ENCODE assay signal across 24 cellular contexts in the genomic region with DNA sequence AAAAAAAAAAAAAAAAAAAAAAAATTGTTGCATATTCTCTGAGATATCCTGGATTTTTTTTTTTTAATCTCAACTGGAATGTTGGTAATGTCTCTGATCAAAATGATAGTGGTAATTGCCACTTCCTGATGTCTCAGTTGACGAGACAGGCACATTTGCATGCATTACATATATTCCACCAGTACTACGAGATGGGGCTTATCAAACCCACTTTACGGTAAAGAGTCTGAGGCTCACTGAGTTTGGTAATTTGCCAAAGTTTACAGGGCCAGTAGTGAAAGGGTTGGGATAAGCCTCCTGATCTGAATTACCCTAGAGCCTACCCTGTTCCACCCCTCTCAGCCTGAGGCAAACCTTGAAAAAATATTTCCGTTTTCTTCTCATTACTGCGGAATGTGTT. TPM values are rescaled to one million over a fixed set of nuclear protein-coding genes. Genes with fewer than 3 reads are reported as not detected.
DNase-seq lines count a peak whose midpoint lies in the region; ATAC-seq, FAIRE-seq and TF ChIP-seq lines count a peak whose summit lies in the region.
"Had no signal": no experiment of that assay in that cellular context is flagged by ENCODE, and none has a peak within 500 bp of the region (broad histone marks: within the 10 kb centered on the region; RNA-seq: fewer than 3 reads in every experiment).

No MANE protein-coding gene starts in this region.

- 0 out of 2 replicates have a peak overlapping the region, but pooled peaks have one; percentile 60 for H2BK12ac ChIP-seq in H1 (ENCODE audit: low read depth, low read length)
- H2BK12ac ChIP-seq in trophoblast cell (ENCODE audit: low read length), result no peak overlapping the region

- 82% methylated on average over 5 of the region's 5 CpGs; no CpG with 5 or more reads in 1 of the 2 experiments for WGBS in H1 (ENCODE audit: extremely low coverage in 1 of 2, insufficient coverage in 1 of 2, insufficient read length in 1 of 2, insufficient replicate concordance in 2 of 2, low coverage in 1 of 2, low lambda C conversion rate in 2 of 2, missing lambda C conversion rate in 1 of 2), 2 experiments
- WGBS in trophoblast cell (ENCODE audit: extremely low coverage, insufficient coverage, insufficient read length), result no CpG with 5 or more reads among the region's 5 CpGs

- H3K9me3 ChIP-seq in H1 (ENCODE audit: insufficient read depth in 2 of 2, low read depth in 1 of 2, low read length in 1 of 2) (no peaks in the 10 kb centered on the region), trophoblast cell (ENCODE audit: insufficient read depth, low read depth, low read length) (no peaks in the 10 kb centered on the region)
- H3K9me3 ChIP-seq: BE2C had no signal

- H4K20me1 ChIP-seq in H1 (replicated peaks in 1 of 2; ENCODE audit: control insufficient read depth in 1 of 2, insufficient read depth in 2 of 2, low read length in 2 of 2), result no peaks in the 10 kb centered on the region

- CTCF ChIA-PET in H1 (lab: Charles Lee; ENCODE audit: partially characterized antibody), result no interaction called here
- CTCF ChIA-PET in activated CD4-positive, alpha-beta T cell treated with anti-CD3 and anti-CD28 coated beads, Interleukin-2, amount 10 ng/mL, durations not matched to agents 7 days and 5 days (lab: Charles Lee), result no interaction called here

- H3K4me3 Mint-ChIP-seq in activated CD4-positive, alpha-beta T cell treated with anti-CD3 and anti-CD28 coated beads, Interleukin-2, amount 10 ng/mL, durations not matched to agents 7 days and 5 days, result no peak overlapping the region
- H3K4me3 Mint-ChIP-seq: CD4-positive, CD25-positive, alpha-beta regulatory T cell; CD8-positive, alpha-beta memory T cell; H9; IgD-negative memory B cell had no signal

- H2BK5ac ChIP-seq in H1 (ENCODE audit: low read depth, low read length) (no peak overlapping the region), trophoblast cell (ENCODE audit: low read depth, low read length, poor library complexity) (no peak overlapping the region)

- H3K4me3 ChIP-seq in H1 (ENCODE audit: extremely low read depth in 1 of 4, insufficient read depth in 2 of 4, low read depth in 3 of 4, low read length in 4 of 4) (no peak overlapping the region), trophoblast cell (ENCODE audit: low read depth, low read length) (no peak overlapping the region)
- H3K4me3 ChIP-seq: GM12878 had no signal

- H2AK5ac ChIP-seq in H1 (ENCODE audit: low read depth, low read length), result no peak overlapping the region
- H2AK5ac ChIP-seq in trophoblast cell (ENCODE audit: low read length), result no peak overlapping the region

- TF ChIP-seq EP300 in H1 (IDR thresholded peaks at IDR 0.05; ENCODE audit: borderline replicate concordance in 1 of 2, low read depth in 2 of 2, low read length in 2 of 2), result no peak

- POLR2A ChIA-PET in H1 (lab: Charles Lee; ENCODE audit: partially characterized antibody), result no interaction called here
- POLR2A ChIA-PET in activated CD4-positive, alpha-beta T cell treated with anti-CD3 and anti-CD28 coated beads, Interleukin-2, amount 10 ng/mL, durations not matched to agents 7 days and 5 days (lab: Charles Lee), result no interaction called here

- FAIRE-seq in HTR-8/SVneo (lab: Jason Lieb, UNC), result peak; percentile 51
- FAIRE-seq in H1 (lab: Jason Lieb, UNC), result peak; percentile 13
- FAIRE-seq: GM12878, HepG2 had no signal

- H3K4me1 Mint-ChIP-seq in activated CD4-positive, alpha-beta T cell treated with anti-CD3 and anti-CD28 coated beads, Interleukin-2, amount 10 ng/mL, durations not matched to agents 7 days and 5 days, result no peaks in the 10 kb centered on the region
- H3K4me1 Mint-ChIP-seq: CD4-positive, CD25-positive, alpha-beta regulatory T cell; CD8-positive, alpha-beta memory T cell; IgD-negative memory B cell had no signal

- no peak overlapping the region for H3K27ac ChIP-seq in H1 (ENCODE audit: low read depth, low read length)
- H3K27ac ChIP-seq in trophoblast cell (ENCODE audit: low read depth, low read length), result no peak overlapping the region

- H3K4me2 ChIP-seq in H1 (ENCODE audit: insufficient read depth in 1 of 2, low read depth in 2 of 2, low read length in 2 of 2), result no peak overlapping the region
- no peak overlapping the region for H3K4me2 ChIP-seq in trophoblast cell (ENCODE audit: low read length)

- H3K79me1 ChIP-seq in H1 (ENCODE audit: low read depth, low read length) (no peaks in the 10 kb centered on the region), trophoblast cell (ENCODE audit: low read length) (no peaks in the 10 kb centered on the region)

- H3K18ac ChIP-seq in H1 (ENCODE audit: extremely low read depth, low read length), result no peak overlapping the region; the same call in 1 of the 2 replicates
- H3K18ac ChIP-seq in trophoblast cell (ENCODE audit: low read length), result no peak overlapping the region

- no peak for TF ChIP-seq CTCF in H1 (IDR thresholded peaks at IDR 0.05; ENCODE audit: control extremely low read depth in 1 of 3, insufficient read depth in 1 of 3, low read depth in 1 of 3, low read length in 3 of 3)

- H3K36me3 Mint-ChIP-seq in activated CD4-positive, alpha-beta T cell treated with anti-CD3 and anti-CD28 coated beads, Interleukin-2, amount 10 ng/mL, durations not matched to agents 7 days and 5 days (ENCODE audit: low read depth), result no peaks in the 10 kb centered on the region
- H3K36me3 Mint-ChIP-seq: CD4-positive, CD25-positive, alpha-beta regulatory T cell; CD8-positive, alpha-beta memory T cell; IgD-negative memory B cell had no signal

- H3K27me3 Mint-ChIP-seq in activated CD4-positive, alpha-beta T cell treated with anti-CD3 and anti-CD28 coated beads, Interleukin-2, amount 10 ng/mL, durations not matched to agents 7 days and 5 days, result no peaks in the 10 kb centered on the region
- H3K27me3 Mint-ChIP-seq: CD4-positive, CD25-positive, alpha-beta regulatory T cell; CD8-positive, alpha-beta memory T cell; IgD-negative memory B cell had no signal

- peak overlapping the region; percentile 43 for H2BK120ac ChIP-seq in H1 (replicated peaks; ENCODE audit: low read depth, low read length)
- no peak overlapping the region for H2BK120ac ChIP-seq in trophoblast cell (ENCODE audit: insufficient read depth, low read length, poor library complexity)

- ATAC-seq in GM19035 (IDR thresholded peaks at IDR 0.05; ENCODE audit: unreplicated experiment), result no peak
- ATAC-seq: GM12878, HepG2 had no signal

- H3K4ac ChIP-seq in H1 (replicated peaks; ENCODE audit: insufficient read length, low read depth, low read length), result no peak overlapping the region
- H3K4ac ChIP-seq in trophoblast cell (ENCODE audit: low read depth, low read length), result no peak overlapping the region

- H3K23ac ChIP-seq in H1 (ENCODE audit: insufficient read length) (no peak overlapping the region), trophoblast cell (ENCODE audit: low read length) (no peak overlapping the region)

- H3K27me3 ChIP-seq in H1 (replicated peaks in 1 of 4; ENCODE audit: control insufficient read depth in 3 of 4, extremely low read depth in 1 of 4, insufficient read depth in 3 of 4, low read length in 3 of 4), result no peaks in the 10 kb centered on the region
- H3K27me3 ChIP-seq in trophoblast cell (ENCODE audit: insufficient read depth, low read length), result no peaks in the 10 kb centered on the region
- H3K27me3 ChIP-seq: BE2C had no signal

- H4K12ac ChIP-seq in trophoblast cell (ENCODE audit: low read depth, low read length), result no peak overlapping the region

- H4K8ac ChIP-seq in H1 (ENCODE audit: extremely low read depth, insufficient read depth, low read length) (no peak overlapping the region), trophoblast cell (ENCODE audit: low read depth, low read length) (no peak overlapping the region)

- no peak overlapping the region for H2AFZ ChIP-seq in H1 (ENCODE audit: low read length)
- no peak overlapping the region for H2AFZ ChIP-seq in trophoblast cell (ENCODE audit: insufficient read depth, low read length, poor library complexity)

- H3K36me3 ChIP-seq in H1 (ENCODE audit: control insufficient read depth in 2 of 4, insufficient read depth in 4 of 4, low read length in 3 of 4), result no peaks in the 10 kb centered on the region
- H3K36me3 ChIP-seq in trophoblast cell (ENCODE audit: control insufficient read depth in 1 of 2, insufficient read depth in 2 of 2, low read length in 2 of 2), result no peaks in the 10 kb centered on the region
- H3K36me3 ChIP-seq: BE2C had no signal

- H3K23me2 ChIP-seq in H1 (ENCODE audit: low read depth, low read length), result no peaks in the 10 kb centered on the region

- H3K9ac ChIP-seq in H1 (replicated peaks in 1 of 4; ENCODE audit: extremely low read depth in 1 of 4, low read depth in 3 of 4, low read length in 3 of 4), result no peak overlapping the region
- no peak overlapping the region for H3K9ac ChIP-seq in trophoblast cell (ENCODE audit: low read length)

- TF ChIP-seq POLR2A in H1 (IDR thresholded peaks at IDR 0.05; ENCODE audit: control extremely low read depth in 1 of 2, low read depth in 2 of 2, low read length in 2 of 2), result no peak

- H3K79me2 ChIP-seq in H1 (ENCODE audit: control insufficient read depth in 1 of 2, insufficient read depth in 2 of 2, low read length in 2 of 2), result no peaks in the 10 kb centered on the region
- no peaks in the 10 kb centered on the region for H3K79me2 ChIP-seq in trophoblast cell (ENCODE audit: control insufficient read depth, insufficient read depth, low read length, poor library complexity)

- H3K56ac ChIP-seq in H1 (replicated peaks; ENCODE audit: insufficient read length, low read depth, low read length), result no peak overlapping the region

- no peak overlapping the region for H4K91ac ChIP-seq in H1 (replicated peaks; ENCODE audit: insufficient read length, low read length)
- no peak overlapping the region for H4K91ac ChIP-seq in trophoblast cell (ENCODE audit: low read depth, low read length)

- no peak overlapping the region for H2BK20ac ChIP-seq in H1 (ENCODE audit: low read length)

- H3K4me1 ChIP-seq in H1 (replicated peaks in 1 of 4; ENCODE audit: control insufficient read depth in 3 of 4, insufficient read depth in 4 of 4, low read length in 3 of 4) (peaks cover 0 to 9% (median 0%) of the 10 kb centered on the region in 4 experiments; a peak in 2 of 7 replicates), trophoblast cell (ENCODE audit: control insufficient read depth in 1 of 2, insufficient read depth in 2 of 2, low read length in 2 of 2) (no peaks in the 10 kb centered on the region)
- H3K4me1 ChIP-seq: BE2C had no signal

- H4K5ac ChIP-seq in H1 (ENCODE audit: insufficient read length, low read depth, low read length), result no peak overlapping the region

- H3K27ac Mint-ChIP-seq in activated CD4-positive, alpha-beta T cell treated with anti-CD3 and anti-CD28 coated beads, Interleukin-2, amount 10 ng/mL, durations not matched to agents 7 days and 5 days, result no peak overlapping the region
- H3K27ac Mint-ChIP-seq: CD4-positive, CD25-positive, alpha-beta regulatory T cell; CD8-positive, alpha-beta memory T cell; IgD-negative memory B cell had no signal

- H3K9me3 Mint-ChIP-seq in activated CD4-positive, alpha-beta T cell treated with anti-CD3 and anti-CD28 coated beads, Interleukin-2, amount 10 ng/mL, durations not matched to agents 7 days and 5 days, result no peaks in the 10 kb centered on the region
- H3K9me3 Mint-ChIP-seq: CD4-positive, CD25-positive, alpha-beta regulatory T cell; IgD-negative memory B cell had no signal

- H2BK15ac ChIP-seq in H1 (ENCODE audit: low read length), result no peak overlapping the region

- DNase-seq in HTR-8/SVneo (ENCODE audit: insufficient read length, low spot score) (no peak), OCI-M1 (lab: John Stamatoyannopoulos, UW) (peak; percentile 41), H1 (ENCODE audit: low read depth in 1 of 2, low spot score in 2 of 2) (no peak), trophoblast cell (peak; percentile 1 to 33), nucleus accumbens (lab: John Stamatoyannopoulos, UW) (no peak)
- DNase-seq in activated CD4-positive, alpha-beta T cell treated with anti-CD3 and anti-CD28 coated beads, Interleukin-2, amount 10 ng/mL, durations not matched to agents 7 days and 5 days, result no peak
- DNase-seq: ACHN; BE2C; C1 segment of cervical spinal cord; CD4-positive, CD25-positive, alpha-beta regulatory T cell; CD8-positive, alpha-beta memory T cell; COR-L47; DMS 273 treated with DMSO at 0.1 percent for 48 hours; DMS53; DND-41; EL; GOT3; H9 had no signal

- no peak overlapping the region for H3K14ac ChIP-seq in H1 (ENCODE audit: insufficient read length)
- no peak overlapping the region for H3K14ac ChIP-seq in trophoblast cell (ENCODE audit: low read length)

- no peak for TF ChIP-seq RAD21 in H1 (IDR thresholded peaks at IDR 0.05 in 1 of 2, conservative IDR thresholded peaks at IDR 0.05 in 1 of 2; ENCODE audit: low read depth in 2 of 2, low read length in 2 of 2)

RNA-seq across cellular contexts. Expression of gene MAGEB2, which starts 5.3 kb away (rescaled TPM):
- not detected in 2 replicates for total RNA-seq in H1 (2021; fragmentation: NEBNext Ultra II Directional; extraction: Animal tissue kit (Norgen Biotek cat#: 25700))
- not detected in 2 replicates for polyA plus RNA-seq in H1 (2011; rRNA removed)
- not detected for polyA plus RNA-seq in H1 (2011; cell fraction: cytosol; rRNA removed)
- polyA plus RNA-seq in H1 (2011; cell fraction: nucleus; rRNA removed), result not detected
- polyA plus RNA-seq in H1 (2012, experiment 1 of 2), result not detected in 4 replicates
- polyA plus RNA-seq in H1 (2012, experiment 2 of 2), result not detected
- polyA plus RNA-seq in H1 (2013, experiment 1 of 2), result 0.02 TPM
- not detected for polyA plus RNA-seq in H1 (2013, experiment 2 of 2)
- polyA minus RNA-seq in H1 (2011; rRNA and poly(A)+ RNA removed), result not detected in 2 replicates
- not detected for polyA minus RNA-seq in H1 (2011; cell fraction: cytosol; rRNA and poly(A)+ RNA removed)
- not detected for polyA minus RNA-seq in H1 (2011; cell fraction: nucleus; rRNA and poly(A)+ RNA removed)
- not detected in 2 replicates for polyA plus RNA-seq in trophoblast cell (2013)
- total RNA-seq in activated CD4-positive, alpha-beta T cell treated with anti-CD3 and anti-CD28 coated beads, Interleukin-2, amount 10 ng/mL, durations not matched to agents 7 days and 5 days, result not detected
- total RNA-seq: CD4-positive, CD25-positive, alpha-beta regulatory T cell; CD8-positive, alpha-beta memory T cell; G401; GM12878; HepG2 had no signal
- polyA plus RNA-seq: CD4-positive, CD25-positive, alpha-beta regulatory T cell; CD8-positive, alpha-beta memory T cell; GM12878; HepG2; IgD-negative memory B cell had no signal

RNA-seq across cellular contexts. Expression of gene MAGEB3, which starts 9.8 kb away (rescaled TPM):
- not detected in 2 replicates for total RNA-seq in H1 (2021; fragmentation: NEBNext Ultra II Directional; extraction: Animal tissue kit (Norgen Biotek cat#: 25700))
- 0.03 TPM in 1 of 2 replicates, not detected in the other for polyA plus RNA-seq in H1 (2011; rRNA removed)
- polyA plus RNA-seq in H1 (2011; cell fraction: cytosol; rRNA removed), result not detected
- not detected for polyA plus RNA-seq in H1 (2011; cell fraction: nucleus; rRNA removed)
- not detected in 4 replicates for polyA plus RNA-seq in H1 (2012, experiment 1 of 2)
- not detected for polyA plus RNA-seq in H1 (2012, experiment 2 of 2)
- not detected for polyA plus RNA-seq in H1 (2013, experiment 1 of 2)
- polyA plus RNA-seq in H1 (2013, experiment 2 of 2), result 0.04 TPM
- polyA minus RNA-seq in H1 (2011; rRNA and poly(A)+ RNA removed), result 0.15 TPM in 1 of 2 replicates, not detected in the other
- not detected for polyA minus RNA-seq in H1 (2011; cell fraction: cytosol; rRNA and poly(A)+ RNA removed)
- polyA minus RNA-seq in H1 (2011; cell fraction: nucleus; rRNA and poly(A)+ RNA removed), result not detected
- 0.03 and 0.04 TPM in 2 replicates for polyA plus RNA-seq in trophoblast cell (2013)
- not detected for total RNA-seq in activated CD4-positive, alpha-beta T cell treated with anti-CD3 and anti-CD28 coated beads, Interleukin-2, amount 10 ng/mL, durations not matched to agents 7 days and 5 days
- total RNA-seq: A172; CD4-positive, CD25-positive, alpha-beta regulatory T cell; CD8-positive, alpha-beta memory T cell; G401; GM12878; H9; HepG2 had no signal
- polyA plus RNA-seq: CD4-positive, CD25-positive, alpha-beta regulatory T cell; CD8-positive, alpha-beta memory T cell; GM12878; HepG2; IgD-negative memory B cell had no signal

RNA-seq across cellular contexts. Expression of gene MAGEB4, which starts 21.2 kb away (rescaled TPM):
- total RNA-seq in H1 (2021; fragmentation: NEBNext Ultra II Directional; extraction: Animal tissue kit (Norgen Biotek cat#: 25700)), result not detected in 2 replicates
- polyA plus RNA-seq in H1 (2011; rRNA removed), result not detected in 2 replicates
- polyA plus RNA-seq in H1 (2011; cell fraction: cytosol; rRNA removed), result not detected
- polyA plus RNA-seq in H1 (2011; cell fraction: nucleus; rRNA removed), result not detected
- not detected in 4 replicates for polyA plus RNA-seq in H1 (2012, experiment 1 of 2)
- not detected for polyA plus RNA-seq in H1 (2012, experiment 2 of 2)
- polyA plus RNA-seq in H1 (2013, experiment 1 of 2), result not detected
- not detected for polyA plus RNA-seq in H1 (2013, experiment 2 of 2)
- not detected in 2 replicates for polyA minus RNA-seq in H1 (2011; rRNA and poly(A)+ RNA removed)
- not detected for polyA minus RNA-seq in H1 (2011; cell fraction: cytosol; rRNA and poly(A)+ RNA removed)
- polyA minus RNA-seq in H1 (2011; cell fraction: nucleus; rRNA and poly(A)+ RNA removed), result not detected
- 0.04 TPM in 2 replicates for polyA plus RNA-seq in trophoblast cell (2013)
- total RNA-seq in activated CD4-positive, alpha-beta T cell treated with anti-CD3 and anti-CD28 coated beads, Interleukin-2, amount 10 ng/mL, durations not matched to agents 7 days and 5 days, result not detected
- total RNA-seq: A172; CD4-positive, CD25-positive, alpha-beta regulatory T cell; CD8-positive, alpha-beta memory T cell; G401; GM12878; HepG2 had no signal
- polyA plus RNA-seq: CD4-positive, CD25-positive, alpha-beta regulatory T cell; CD8-positive, alpha-beta memory T cell; HepG2; IgD-negative memory B cell had no signal

RNA-seq across cellular contexts. Expression of gene MAGEB1, which starts 26.3 kb away (rescaled TPM):
- total RNA-seq in H1 (2021; fragmentation: NEBNext Ultra II Directional; extraction: Animal tissue kit (Norgen Biotek cat#: 25700)), result not detected in 2 replicates
- polyA plus RNA-seq in H1 (2011; rRNA removed), result 0.05 and 0.08 TPM in 2 replicates
- polyA plus RNA-seq in H1 (2011; cell fraction: cytosol; rRNA removed), result 0.08 TPM
- polyA plus RNA-seq in H1 (2011; cell fraction: nucleus; rRNA removed), result not detected
- polyA plus RNA-seq in H1 (2012, experiment 1 of 2), result 0.13 TPM in 1 of 4 replicates, not detected in the others
- not detected for polyA plus RNA-seq in H1 (2012, experiment 2 of 2)
- 0.04 TPM for polyA plus RNA-seq in H1 (2013, experiment 1 of 2)
- 0.02 TPM for polyA plus RNA-seq in H1 (2013, experiment 2 of 2)
- not detected in 2 replicates for polyA minus RNA-seq in H1 (2011; rRNA and poly(A)+ RNA removed)
- polyA minus RNA-seq in H1 (2011; cell fraction: cytosol; rRNA and poly(A)+ RNA removed), result not detected
- polyA minus RNA-seq in H1 (2011; cell fraction: nucleus; rRNA and poly(A)+ RNA removed), result not detected
- 0.05 TPM in 1 of 2 replicates, not detected in the other for polyA plus RNA-seq in trophoblast cell (2013)
- not detected for total RNA-seq in activated CD4-positive, alpha-beta T cell treated with anti-CD3 and anti-CD28 coated beads, Interleukin-2, amount 10 ng/mL, durations not matched to agents 7 days and 5 days
- total RNA-seq: A172; CD4-positive, CD25-positive, alpha-beta regulatory T cell; CD8-positive, alpha-beta memory T cell; G401; GM12878; HepG2 had no signal
- polyA plus RNA-seq: CD4-positive, CD25-positive, alpha-beta regulatory T cell; CD8-positive, alpha-beta memory T cell; HepG2; IgD-negative memory B cell had no signal

Comparison
In these comparisons a context has a peak if more than half of its experiments do, and no peak if none do; other contexts are left out.
1. DNase-seq: peak in OCI-M1 (single experiment) and trophoblast cell (2 of 2); none in HTR-8/SVneo (single experiment), H1 (0 of 2), nucleus accumbens (0 of 56) and activated CD4-positive, alpha-beta T cell treated with anti-CD3 and anti-CD28 coated beads, Interleukin-2, amount 10 ng/mL, durations not matched to agents 7 days and 5 days (single experiment).